1 cellular context compared by ENCODE assay signal in genomic region chr10:104824378-104825006, GRCh38.
TF ChIP-seq lines count a peak whose summit lies in the region.

No MANE protein-coding gene starts in this region.

TF ChIP-seq in WTC11, 78 proteins besides CTCF, POLR2A, EP300 and RAD21 (continued from another document):
- TF ChIP-seq ZBTB43 (CRISPR knock-in tag; IDR thresholded peaks at IDR 0.05) (peak; percentile 97; the same call in 1 of the 2 replicates), MXD4 (CRISPR knock-in tag; IDR thresholded peaks at IDR 0.05; ENCODE audit: borderline replicate concordance) (peak; percentile 73; the same call in 1 of the 2 replicates), E2F5 (CRISPR knock-in tag; IDR thresholded peaks at IDR 0.05) (peak; percentile 67; the same call in 1 of the 2 replicates), NR2C2 (CRISPR knock-in tag; IDR thresholded peaks at IDR 0.05) (peak; percentile 81), CDX4 (CRISPR knock-in tag; IDR thresholded peaks at IDR 0.05; ENCODE audit: borderline replicate concordance) (no peak), TP53 (CRISPR knock-in tag; IDR thresholded peaks at IDR 0.05) (peak; percentile 97), ZNF281 (CRISPR knock-in tag; IDR thresholded peaks at IDR 0.05) (peak; percentile 96; the same call in 1 of the 2 replicates), ERG (CRISPR knock-in tag; IDR thresholded peaks at IDR 0.05) (no peak; the same call in 1 of the 2 replicates), ATF1 (CRISPR knock-in tag; IDR thresholded peaks at IDR 0.05) (peak; percentile 89; the same call in 1 of the 2 replicates), ZNF317 (CRISPR knock-in tag; IDR thresholded peaks at IDR 0.05; ENCODE audit: borderline replicate concordance, low read depth) (peak; percentile 78), FOXP4 (CRISPR knock-in tag; IDR thresholded peaks at IDR 0.05) (peak; percentile 100), ZNF532 (CRISPR knock-in tag; IDR thresholded peaks at IDR 0.05; ENCODE audit: borderline replicate concordance) (no peak), MLX (CRISPR knock-in tag; IDR thresholded peaks at IDR 0.05) (0 out of 2 replicates have a peak, but pooled peaks have one; percentile 87), ETV6 (CRISPR knock-in tag; IDR thresholded peaks at IDR 0.05) (peak; percentile 99), ELF4 (CRISPR knock-in tag; IDR thresholded peaks at IDR 0.05; ENCODE audit: low read depth) (peak; percentile 92; the same call in 1 of the 2 replicates), ZNF138 (CRISPR knock-in tag; conservative IDR thresholded peaks at IDR 0.05) (peak; percentile 81; the same call in 1 of the 2 replicates), ARID4B (CRISPR knock-in tag; IDR thresholded peaks at IDR 0.05; ENCODE audit: borderline replicate concordance) (peak; percentile 100), OVOL2 (CRISPR knock-in tag; IDR thresholded peaks at IDR 0.05; ENCODE audit: borderline replicate concordance) (no peak), JAZF1 (CRISPR knock-in tag; IDR thresholded peaks at IDR 0.05) (no peak), HMGA2 (CRISPR knock-in tag; IDR thresholded peaks at IDR 0.05) (no peak), ZNF512 (CRISPR knock-in tag; IDR thresholded peaks at IDR 0.05; ENCODE audit: borderline replicate concordance) (peak; percentile 91; the same call in 1 of the 2 replicates), ZNF232 (CRISPR knock-in tag; IDR thresholded peaks at IDR 0.05) (peak; percentile 99), RELA (CRISPR knock-in tag; IDR thresholded peaks at IDR 0.05; ENCODE audit: borderline replicate concordance) (peak; percentile 95), MAX (CRISPR knock-in tag; IDR thresholded peaks at IDR 0.05) (peak; percentile 81; the same call in 1 of the 2 replicates), ESRRA (CRISPR knock-in tag; IDR thresholded peaks at IDR 0.05; ENCODE audit: borderline replicate concordance) (peak; percentile 98), IRF1 (CRISPR knock-in tag; IDR thresholded peaks at IDR 0.05) (peak; percentile 99), FOXP1 (CRISPR knock-in tag; IDR thresholded peaks at IDR 0.05; ENCODE audit: borderline replicate concordance) (peak; percentile 97)
TF ChIP-seq in WTC11: peak in this region for 58.
